In the genomic region with DNA sequence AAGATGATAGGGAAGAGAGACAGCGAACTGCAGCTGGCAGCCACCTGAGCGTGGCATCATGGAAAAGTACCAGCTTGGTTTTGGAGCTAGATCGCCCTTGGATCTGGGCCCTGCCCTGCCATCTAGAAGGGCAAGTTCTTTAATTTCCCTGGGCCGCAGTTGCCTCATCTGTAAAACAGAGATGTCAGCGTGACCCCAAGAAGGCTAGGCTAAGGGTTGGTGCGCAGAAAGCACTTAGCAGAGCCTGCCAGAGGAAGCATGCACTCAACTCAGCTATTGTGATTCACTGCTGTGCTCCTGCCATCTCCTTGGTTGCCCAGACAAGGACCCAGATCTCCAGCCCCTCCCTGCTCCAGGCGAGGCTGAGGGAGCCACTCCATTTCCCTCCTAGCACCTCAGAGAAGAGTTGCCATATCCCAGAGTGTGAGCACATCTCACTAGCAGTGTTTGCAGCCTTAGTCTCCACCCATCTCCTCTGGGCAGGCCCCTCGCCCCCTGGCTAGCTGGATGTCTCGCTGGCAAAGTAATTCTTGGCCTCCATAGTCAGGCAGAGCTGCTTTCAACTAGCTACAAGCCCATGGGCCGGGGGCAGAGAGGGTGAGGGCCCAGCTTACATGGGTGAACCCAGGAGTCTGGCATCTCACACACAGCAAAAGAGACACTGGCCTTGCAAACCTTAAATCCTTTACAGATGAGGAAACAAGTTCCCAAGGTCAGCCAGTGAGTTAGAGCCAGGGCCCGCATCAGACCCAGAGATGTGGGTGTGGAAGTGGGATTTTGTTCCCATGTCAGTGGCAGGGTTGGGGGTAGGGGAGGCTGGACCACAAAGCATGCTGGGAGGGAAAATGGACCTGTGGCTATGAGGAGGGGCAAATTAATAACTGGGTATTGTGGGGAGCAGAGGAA, we compare ENCODE assay signal across 1 cellular context.
TF ChIP-seq lines count a peak whose summit lies in the region.

No MANE protein-coding gene starts in this region.

TF ChIP-seq in SK-N-SH treated with all-trans-retinoic acid at 6 μM for 48 hours, 23 proteins besides CTCF, POLR2A, EP300 and RAD21 (continued from another document):
- TF ChIP-seq, protein P1, sequence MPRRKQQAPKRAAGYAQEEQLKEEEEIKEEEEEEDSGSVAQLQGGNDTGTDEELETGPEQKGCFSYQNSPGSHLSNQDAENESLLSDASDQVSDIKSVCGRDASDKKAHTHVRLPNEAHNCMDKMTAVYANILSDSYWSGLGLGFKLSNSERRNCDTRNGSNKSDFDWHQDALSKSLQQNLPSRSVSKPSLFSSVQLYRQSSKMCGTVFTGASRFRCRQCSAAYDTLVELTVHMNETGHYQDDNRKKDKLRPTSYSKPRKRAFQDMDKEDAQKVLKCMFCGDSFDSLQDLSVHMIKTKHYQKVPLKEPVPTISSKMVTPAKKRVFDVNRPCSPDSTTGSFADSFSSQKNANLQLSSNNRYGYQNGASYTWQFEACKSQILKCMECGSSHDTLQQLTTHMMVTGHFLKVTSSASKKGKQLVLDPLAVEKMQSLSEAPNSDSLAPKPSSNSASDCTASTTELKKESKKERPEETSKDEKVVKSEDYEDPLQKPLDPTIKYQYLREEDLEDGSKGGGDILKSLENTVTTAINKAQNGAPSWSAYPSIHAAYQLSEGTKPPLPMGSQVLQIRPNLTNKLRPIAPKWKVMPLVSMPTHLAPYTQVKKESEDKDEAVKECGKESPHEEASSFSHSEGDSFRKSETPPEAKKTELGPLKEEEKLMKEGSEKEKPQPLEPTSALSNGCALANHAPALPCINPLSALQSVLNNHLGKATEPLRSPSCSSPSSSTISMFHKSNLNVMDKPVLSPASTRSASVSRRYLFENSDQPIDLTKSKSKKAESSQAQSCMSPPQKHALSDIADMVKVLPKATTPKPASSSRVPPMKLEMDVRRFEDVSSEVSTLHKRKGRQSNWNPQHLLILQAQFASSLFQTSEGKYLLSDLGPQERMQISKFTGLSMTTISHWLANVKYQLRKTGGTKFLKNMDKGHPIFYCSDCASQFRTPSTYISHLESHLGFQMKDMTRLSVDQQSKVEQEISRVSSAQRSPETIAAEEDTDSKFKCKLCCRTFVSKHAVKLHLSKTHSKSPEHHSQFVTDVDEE (CRISPR knock-in tag; IDR thresholded peaks at IDR 0.05), result no peak
- TF ChIP-seq ZNF565 (CRISPR knock-in tag; conservative IDR thresholded peaks at IDR 0.05; ENCODE audit: low read depth) (no peak), ZC3H10 (CRISPR knock-in tag; IDR thresholded peaks at IDR 0.05) (no peak), ARNTL (CRISPR knock-in tag; IDR thresholded peaks at IDR 0.05; ENCODE audit: borderline replicate concordance, low read depth) (no peak), TCF4 (CRISPR knock-in tag; IDR thresholded peaks at IDR 0.05; ENCODE audit: borderline replicate concordance) (no peak), ZFP3 (CRISPR knock-in tag; IDR thresholded peaks at IDR 0.05) (no peak), ZNF8 (CRISPR knock-in tag; IDR thresholded peaks at IDR 0.05) (no peak), RARB (CRISPR knock-in tag; IDR thresholded peaks at IDR 0.05) (no peak), TOX (CRISPR knock-in tag; IDR thresholded peaks at IDR 0.05; ENCODE audit: borderline replicate concordance) (no peak), OSR1 (CRISPR knock-in tag; IDR thresholded peaks at IDR 0.05) (no peak), ESRRG (CRISPR knock-in tag; IDR thresholded peaks at IDR 0.05) (no peak), CSDC2 (CRISPR knock-in tag; IDR thresholded peaks at IDR 0.05) (no peak), BACH2 (CRISPR knock-in tag; IDR thresholded peaks at IDR 0.05; ENCODE audit: borderline replicate concordance) (no peak), ZNF70 (CRISPR knock-in tag; IDR thresholded peaks at IDR 0.05) (no peak)
- TF ChIP-seq, protein P2, sequence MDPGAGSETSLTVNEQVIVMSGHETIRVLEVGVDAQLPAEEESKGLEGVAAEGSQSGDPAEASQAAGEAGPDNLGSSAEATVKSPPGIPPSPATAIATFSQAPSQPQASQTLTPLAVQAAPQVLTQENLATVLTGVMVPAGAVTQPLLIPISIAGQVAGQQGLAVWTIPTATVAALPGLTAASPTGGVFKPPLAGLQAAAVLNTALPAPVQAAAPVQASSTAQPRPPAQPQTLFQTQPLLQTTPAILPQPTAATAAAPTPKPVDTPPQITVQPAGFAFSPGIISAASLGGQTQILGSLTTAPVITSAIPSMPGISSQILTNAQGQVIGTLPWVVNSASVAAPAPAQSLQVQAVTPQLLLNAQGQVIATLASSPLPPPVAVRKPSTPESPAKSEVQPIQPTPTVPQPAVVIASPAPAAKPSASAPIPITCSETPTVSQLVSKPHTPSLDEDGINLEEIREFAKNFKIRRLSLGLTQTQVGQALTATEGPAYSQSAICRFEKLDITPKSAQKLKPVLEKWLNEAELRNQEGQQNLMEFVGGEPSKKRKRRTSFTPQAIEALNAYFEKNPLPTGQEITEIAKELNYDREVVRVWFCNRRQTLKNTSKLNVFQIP (CRISPR knock-in tag; IDR thresholded peaks at IDR 0.05; ENCODE audit: borderline replicate concordance, low read depth), result no peak
- TF ChIP-seq, protein P3, sequence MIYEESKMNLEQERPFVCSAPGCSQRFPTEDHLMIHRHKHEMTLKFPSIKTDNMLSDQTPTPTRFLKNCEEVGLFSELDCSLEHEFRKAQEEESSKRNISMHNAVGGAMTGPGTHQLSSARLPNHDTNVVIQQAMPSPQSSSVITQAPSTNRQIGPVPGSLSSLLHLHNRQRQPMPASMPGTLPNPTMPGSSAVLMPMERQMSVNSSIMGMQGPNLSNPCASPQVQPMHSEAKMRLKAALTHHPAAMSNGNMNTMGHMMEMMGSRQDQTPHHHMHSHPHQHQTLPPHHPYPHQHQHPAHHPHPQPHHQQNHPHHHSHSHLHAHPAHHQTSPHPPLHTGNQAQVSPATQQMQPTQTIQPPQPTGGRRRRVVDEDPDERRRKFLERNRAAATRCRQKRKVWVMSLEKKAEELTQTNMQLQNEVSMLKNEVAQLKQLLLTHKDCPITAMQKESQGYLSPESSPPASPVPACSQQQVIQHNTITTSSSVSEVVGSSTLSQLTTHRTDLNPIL (CRISPR knock-in tag; IDR thresholded peaks at IDR 0.05; ENCODE audit: low read depth), result no peak
